In genomic region chr20:5073154-5074049, GRCh38 we compare ENCODE assay signal across 8 cellular contexts. TPM values are rescaled to one million over a fixed set of nuclear protein-coding genes. Genes with fewer than 3 reads are reported as not detected.
A peak's percentile ranks its signal among the peaks of the same experiment; 100 is the strongest.
DNase-seq lines count a peak whose midpoint lies in the region; ATAC-seq, FAIRE-seq and TF ChIP-seq lines count a peak whose summit lies in the region.

No MANE protein-coding gene starts in this region.

- no peaks in the 10 kb centered on the region for H3K4me1 Mint-ChIP-seq in astrocyte (ENCODE audit: low read depth, unreplicated experiment)

- no peak overlapping the region for H3K27ac Mint-ChIP-seq in astrocyte (ENCODE audit: unreplicated experiment)

- no peak overlapping the region for H3K4me3 Mint-ChIP-seq in astrocyte (ENCODE audit: unreplicated experiment)

- no peaks in the 10 kb centered on the region for H3K79me2 ChIP-seq in astrocyte (ENCODE audit: insufficient read depth, low read length)

- peaks cover 8% of the 10 kb centered on the region for H3K4me1 ChIP-seq in astrocyte (ENCODE audit: insufficient read depth, low read length)

- no peaks in the 10 kb centered on the region for H4K20me1 ChIP-seq in astrocyte (ENCODE audit: insufficient read depth, low read length)

- H3K27me3 Mint-ChIP-seq in astrocyte (ENCODE audit: low read depth, unreplicated experiment) = peaks cover 5% of the 10 kb centered on the region

- no peak overlapping the region for H3K27ac ChIP-seq in astrocyte (ENCODE audit: low read depth, low read length)

- H3K27me3 ChIP-seq in astrocyte (ENCODE audit: insufficient read depth, low read length) = no peaks in the 10 kb centered on the region

- H3K9me3 ChIP-seq in astrocyte (ENCODE audit: insufficient read depth, low read depth, low read length) = no peaks in the 10 kb centered on the region

- H2AFZ ChIP-seq in astrocyte (ENCODE audit: low read depth, low read length) = peak overlapping the region; percentile 18

- peak overlapping the region; percentile 0 for H3K4me2 ChIP-seq in astrocyte (ENCODE audit: low read length)

- no peaks in the 10 kb centered on the region for H3K36me3 Mint-ChIP-seq in astrocyte (ENCODE audit: low read depth, unreplicated experiment)

- H3K4me3 ChIP-seq in astrocyte (ENCODE audit: insufficient read depth, low read depth, low read length) = no peak overlapping the region

- no peaks in the 10 kb centered on the region for H3K9me3 Mint-ChIP-seq in astrocyte (ENCODE audit: unreplicated experiment)

- no peak for ATAC-seq in GM21390 (IDR thresholded peaks at IDR 0.05; ENCODE audit: unreplicated experiment)
- no peak for ATAC-seq in stimulated activated naive CD8-positive, alpha-beta T cell treated with anti-CD3 and anti-CD28 coated beads, Interleukin-15, Interleukin-2, amounts not matched to agents 100 U/mL and 50 U/mL, for 24 hours

- DNase-seq in COLO668 (lab: John Stamatoyannopoulos, UW; ENCODE audit: unreplicated experiment) (peak; percentile 57), M059J (ENCODE audit: low read depth) (peak; percentile 98), astrocyte (ENCODE audit: low read depth) (peak; percentile 45), iPS-NIHi11 (ENCODE audit: low spot score) (peak; percentile 46), smooth muscle cell of the brain vasculature (ENCODE audit: low read depth, low spot score) (peak; percentile 6)
- no peak for DNase-seq in activated effector memory CD4-positive, alpha-beta T cell treated with anti-CD3 and anti-CD28 coated beads, Interleukin-2, amount 50 U/mL, for 16 hours
- DNase-seq in stimulated activated naive CD8-positive, alpha-beta T cell treated with anti-CD3 and anti-CD28 coated beads, Interleukin-15, Interleukin-2, amounts not matched to agents 100 U/mL and 50 U/mL, for 24 hours = no peak

- FAIRE-seq in astrocyte (lab: Jason Lieb, UNC) = no peak

- H3K9ac ChIP-seq in astrocyte (ENCODE audit: low read length) = no peak overlapping the region

- no peaks in the 10 kb centered on the region for H3K36me3 ChIP-seq in astrocyte (ENCODE audit: insufficient read depth, low read length)

- no peak for TF ChIP-seq CTCF in astrocyte (IDR thresholded peaks at IDR 0.05; ENCODE audit: insufficient read depth, low read depth, low read length)

RNA-seq across cellular contexts. Expression of gene TMEM230, which starts 39.5 kb away (rescaled TPM):
- total RNA-seq in M059J (2014; rRNA removed; shearing (Covaris generic)) = 303 and 326 TPM in 2 replicates
- total RNA-seq in astrocyte = 82.6 and 95.6 TPM in 2 replicates

RNA-seq across cellular contexts. Expression of gene PCNA, which starts 46.4 kb away (rescaled TPM):
- 800 and 803 TPM in 2 replicates for total RNA-seq in M059J (2014; rRNA removed; shearing (Covaris generic))
- total RNA-seq in astrocyte = 73.0 and 77.6 TPM in 2 replicates

RNA-seq across cellular contexts. Expression of gene CDS2, which starts 53.4 kb away (rescaled TPM):
- 25.8 and 42.0 TPM in 2 replicates for total RNA-seq in M059J (2014; rRNA removed; shearing (Covaris generic))
- total RNA-seq in astrocyte = 46.3 and 53.9 TPM in 2 replicates

Comparison
In these comparisons a context has a peak if more than half of its experiments do, and no peak if none do; other contexts are left out.
1. DNase-seq: peak in COLO668 (single experiment), M059J (single experiment), astrocyte (single experiment), iPS-NIHi11 (single experiment) and smooth muscle cell of the brain vasculature (single experiment); none in activated effector memory CD4-positive, alpha-beta T cell treated with anti-CD3 and anti-CD28 coated beads, Interleukin-2, amount 50 U/mL, for 16 hours (single experiment) and stimulated activated naive CD8-positive, alpha-beta T cell treated with anti-CD3 and anti-CD28 coated beads, Interleukin-15, Interleukin-2, amounts not matched to agents 100 U/mL and 50 U/mL, for 24 hours (single experiment).
2. RNA of gene PCNA, which starts 46.4 kb away (total RNA-seq): 800 to 803 TPM in M059J; 73.0 to 77.6 TPM in astrocyte; every median in the first group is over 10 times any median in the second.